20 cellular contexts compared by ENCODE assay signal in the genomic region with DNA sequence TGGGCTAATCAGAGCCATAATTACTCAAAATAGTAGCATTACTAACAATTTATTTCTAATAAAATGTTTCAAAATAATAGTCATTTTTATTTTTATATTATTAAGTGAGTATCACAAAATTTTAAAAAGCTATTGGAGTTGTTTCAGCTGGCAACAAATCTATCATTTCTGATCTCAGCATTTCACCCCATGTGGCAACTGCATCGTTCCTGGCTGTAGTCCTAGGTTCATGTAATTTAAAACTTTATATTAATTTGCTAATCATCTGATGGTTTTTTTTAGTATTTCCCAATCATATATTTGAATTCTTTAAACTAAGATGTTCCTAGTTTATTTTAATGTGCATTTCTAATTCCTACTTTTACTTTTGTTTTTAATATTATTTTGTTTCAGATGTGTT.
DNase-seq lines count a peak whose midpoint lies in the region; ATAC-seq, FAIRE-seq and TF ChIP-seq lines count a peak whose summit lies in the region.
"Had no signal": no experiment of that assay in that cellular context is flagged by ENCODE, and none has a peak within 500 bp of the region (broad histone marks: within the 10 kb centered on the region; RNA-seq: fewer than 3 reads in every experiment).

No MANE protein-coding gene starts in this region.

- intact Hi-C loops in vagina (cut with DNase I) = no loop called here

- H3K4me1 Mint-ChIP-seq in stimulated activated naive B cell treated with anti-CD40 and anti-IgM and Interleukin-4, amounts not matched to agents 10 μg/mL and 1 μg/mL and 100 μg/mL, for 72 hours = no peaks in the 10 kb centered on the region

- no peaks in the 10 kb centered on the region for H3K36me3 ChIP-seq in vagina
- H3K36me3 ChIP-seq: HAP-1, SJSA1 had no signal

- peaks cover 6 to 14% of the 10 kb centered on the region in 2 donors for H3K9me3 Mint-ChIP-seq in stimulated activated naive B cell treated with anti-CD40 and anti-IgM and Interleukin-4, amounts not matched to agents 10 μg/mL and 1 μg/mL and 100 μg/mL, for 72 hours

- no peak overlapping the region for H3K4me3 Mint-ChIP-seq in stimulated activated naive B cell treated with anti-CD40 and anti-IgM and Interleukin-4, amounts not matched to agents 10 μg/mL and 1 μg/mL and 100 μg/mL, for 72 hours

- H3K27ac ChIP-seq in vagina = peak overlapping the region; percentile 58
- H3K27ac ChIP-seq: 22Rv1, PC-9, SJSA1 had no signal

- H3K4me1 ChIP-seq in vagina = peaks cover 24% of the 10 kb centered on the region
- H3K4me1 ChIP-seq: HAP-1 had no signal

- no peaks in the 10 kb centered on the region for H3K27me3 ChIP-seq in vagina
- H3K27me3 ChIP-seq: SJSA1 had no signal

- H3K36me3 Mint-ChIP-seq in stimulated activated naive B cell treated with anti-CD40 and anti-IgM and Interleukin-4, amounts not matched to agents 10 μg/mL and 1 μg/mL and 100 μg/mL, for 72 hours = peaks cover 0 to 3% of the 10 kb centered on the region in 2 donors

- H3K9me3 ChIP-seq in vagina = no peaks in the 10 kb centered on the region
- H3K9me3 ChIP-seq: HAP-1, SJSA1 had no signal

- H3K4me3 ChIP-seq in choroid plexus epithelial cell (ENCODE audit: low read depth, low read length) (no peak overlapping the region), vagina (no peak overlapping the region)
- H3K4me3 ChIP-seq: GM12878, HAP-1, K562, PC-9, SJSA1 had no signal

- no peak overlapping the region for H3K27ac Mint-ChIP-seq in stimulated activated naive B cell treated with anti-CD40 and anti-IgM and Interleukin-4, amounts not matched to agents 10 μg/mL and 1 μg/mL and 100 μg/mL, for 72 hours
- H3K27ac Mint-ChIP-seq: activated T-helper 2 cell treated with anti-CD3 and anti-CD28 coated beads, Interferon-gamma antibody, Interleukin-2, Interleukin-4, amounts not matched to agents 10 μg/mL and 5 μg/mL and 100 μg/mL, durations not matched to agents 14 hours and 24 hours and 36 hours had no signal

- H3K27me3 Mint-ChIP-seq in stimulated activated naive B cell treated with anti-CD40 and anti-IgM and Interleukin-4, amounts not matched to agents 10 μg/mL and 1 μg/mL and 100 μg/mL, for 72 hours = peaks cover 11 to 12% of the 10 kb centered on the region in 2 donors

- FAIRE-seq in islet of Langerhans (lab: Jason Lieb, UNC) = peak; percentile 92
- FAIRE-seq: K562 had no signal

- TF ChIP-seq CTCF in choroid plexus epithelial cell (conservative IDR thresholded peaks at IDR 0.05; ENCODE audit: low read depth, low read length) (no peak), vagina (IDR thresholded peaks at IDR 0.05) (no peak)

- peak; percentile 5 for DNase-seq in NCI-H2171 treated with DMSO at 0.1 percent for 48 hours (lab: John Stamatoyannopoulos, UW)
- no peak for DNase-seq in NCI-H2171 (lab: John Stamatoyannopoulos, UW)
- peak; percentile 55 for DNase-seq in choroid plexus epithelial cell (ENCODE audit: low read depth)
- DNase-seq in vagina (ENCODE audit: extremely low spot score in 2 of 2) = no peak
- DNase-seq in NCI-H1694 treated with DMSO at 0.1 percent for 48 hours (lab: John Stamatoyannopoulos, UW) = no peak
- DNase-seq in NCI-H1930 (lab: John Stamatoyannopoulos, UW) = no peak
- no peak for DNase-seq in stimulated activated naive B cell treated with anti-CD40 and anti-IgM and Interleukin-4, amounts not matched to agents 10 μg/mL and 1 μg/mL and 100 μg/mL, for 72 hours
- DNase-seq: C1 segment of cervical spinal cord, foreskin melanocyte, GDM1, PC-9 had no signal

- ATAC-seq in stimulated activated naive B cell treated with anti-CD40 and anti-IgM and Interleukin-4, amounts not matched to agents 10 μg/mL and 1 μg/mL and 100 μg/mL, for 72 hours (replicated peaks) = no peak
- ATAC-seq: activated CD4-positive, CD25-positive, alpha-beta regulatory T cell treated with anti-CD3 and anti-CD28 coated beads, Interleukin-2, amount 50 U/mL, for 24 hours; GM12878; K562; left lobe of liver had no signal

- no peak for TF ChIP-seq POLR2A in vagina (IDR thresholded peaks at IDR 0.05)

Comparison
In these comparisons a context has a peak if more than half of its experiments do, and no peak if none do; other contexts are left out.
1. DNase-seq: peak in NCI-H2171 treated with DMSO at 0.1 percent for 48 hours (single experiment) and choroid plexus epithelial cell (single experiment); none in NCI-H2171 (single experiment), vagina (0 of 2), NCI-H1694 treated with DMSO at 0.1 percent for 48 hours (single experiment), NCI-H1930 (0 of 2) and stimulated activated naive B cell treated with anti-CD40 and anti-IgM and Interleukin-4, amounts not matched to agents 10 μg/mL and 1 μg/mL and 100 μg/mL, for 72 hours (single experiment).